Comparison of ENCODE assay signal across 10 cellular contexts in the genomic region with DNA sequence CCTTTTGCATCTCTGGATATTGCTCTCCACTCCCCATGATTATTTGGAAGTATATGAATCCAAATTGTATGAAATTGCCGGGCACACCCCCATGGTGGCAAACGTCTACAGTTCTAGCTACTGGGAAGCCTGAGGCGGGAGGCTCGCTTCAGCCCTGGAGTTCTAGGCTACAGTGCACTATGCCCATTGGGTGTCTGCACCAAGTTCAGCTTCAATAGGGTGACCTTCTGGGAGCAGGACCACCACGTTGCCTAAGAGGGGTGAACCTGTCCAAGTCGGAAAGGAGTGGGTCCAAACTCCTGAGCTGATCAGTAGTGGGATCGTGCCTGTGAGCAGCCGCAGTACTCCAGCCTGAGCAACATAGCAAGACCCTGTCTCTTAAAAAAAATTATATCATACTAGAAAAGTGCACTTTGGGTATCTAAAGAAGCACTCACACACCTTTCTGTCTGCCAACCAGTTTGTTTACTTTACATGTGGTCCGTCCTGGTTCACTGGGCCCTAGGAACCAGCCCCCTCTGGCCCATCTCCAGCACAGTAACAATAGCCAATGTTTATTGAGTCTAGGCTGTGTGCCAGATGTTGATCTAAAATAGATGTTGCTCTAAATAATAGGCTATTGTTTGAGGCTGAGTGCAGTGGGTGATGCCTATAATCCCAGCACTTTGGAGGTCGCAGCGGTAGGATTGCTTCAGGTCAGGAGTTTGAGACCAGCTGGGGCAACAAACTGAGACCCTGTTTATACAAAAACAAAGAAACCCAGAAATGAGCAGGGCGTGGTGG. TPM values are rescaled to one million over a fixed set of nuclear protein-coding genes. Genes with fewer than 3 reads are reported as not detected.
DNase-seq lines count a peak whose midpoint lies in the region; ATAC-seq and TF ChIP-seq lines count a peak whose summit lies in the region.
"Had no signal": no experiment of that assay in that cellular context is flagged by ENCODE, and none has a peak within 500 bp of the region (broad histone marks: within the 10 kb centered on the region; RNA-seq: fewer than 3 reads in every experiment).

No MANE protein-coding gene starts in this region.

- no peaks in the 10 kb centered on the region for H3K9me3 ChIP-seq in body of pancreas

- H3K36me3 ChIP-seq in body of pancreas (replicated peaks in 1 of 2; ENCODE audit: insufficient read depth in 1 of 2, low read depth in 2 of 2): no peaks in the 10 kb centered on the region

- peak overlapping the region in 3 of 4 donors; percentile 6 to 44 (median 30) for H3K27ac ChIP-seq in body of pancreas

- ATAC-seq in body of pancreas (peak; percentile 76), left lobe of liver (peak; percentile 41), GM19035 (IDR thresholded peaks at IDR 0.05; ENCODE audit: unreplicated experiment) (no peak), HG03378 (IDR thresholded peaks at IDR 0.05; ENCODE audit: unreplicated experiment) (no peak)
- ATAC-seq: stimulated activated naive CD8-positive, alpha-beta T cell treated with anti-CD3 and anti-CD28 coated beads, Interleukin-15, Interleukin-2, amounts not matched to agents 100 U/mL and 50 U/mL, for 24 hours had no signal

- peaks cover 13% of the 10 kb centered on the region for H3K4me1 ChIP-seq in body of pancreas

- H3K27me3 ChIP-seq in body of pancreas: no peaks in the 10 kb centered on the region

- TF ChIP-seq CTCF in body of pancreas (IDR thresholded peaks at IDR 0.05): no peak

- DNase-seq in COLO668 (lab: John Stamatoyannopoulos, UW; ENCODE audit: unreplicated experiment) (peak; percentile 88), NCI-H2029 treated with DMSO at 0.1 percent for 48 hours (lab: John Stamatoyannopoulos, UW) (peak; percentile 99), body of pancreas (peak; percentile 64 to 83 (median 81)), left lobe of liver (ENCODE audit: low spot score) (peak; percentile 52), NK-92 (lab: John Stamatoyannopoulos, UW; ENCODE audit: unreplicated experiment) (no peak)
- no peak for DNase-seq in activated CD4-positive, alpha-beta T cell treated with anti-CD3 and anti-CD28 coated beads for 48 hours
- DNase-seq: MM.1S; stimulated activated naive CD8-positive, alpha-beta T cell treated with anti-CD3 and anti-CD28 coated beads, Interleukin-15, Interleukin-2, amounts not matched to agents 100 U/mL and 50 U/mL, for 24 hours had no signal

- 48 to 63% methylated on average over 11 to 12 of the region's 12 CpGs for WGBS in body of pancreas, 2 donors

- no peak for TF ChIP-seq POLR2A in body of pancreas (IDR thresholded peaks at IDR 0.05)

- no peak overlapping the region for H3K4me3 ChIP-seq in body of pancreas

- intact Hi-C loops in body of pancreas (cut with DNase I): no loop called here

RNA-seq across cellular contexts. Expression of gene KAT5, which starts 16.4 kb away (rescaled TPM):
- 10 to 100 TPM; 38.9 to 45.5 TPM for total RNA-seq in body of pancreas
- 19.4 TPM for total RNA-seq in left lobe of liver

RNA-seq across cellular contexts. Expression of gene RNASEH2C, which starts 24.9 kb away (rescaled TPM):
- 100 to 1,000 TPM in 1 of 2 donors, 10 to 100 TPM in 1; 45.4 to 112 TPM for total RNA-seq in body of pancreas
- total RNA-seq in left lobe of liver: 24.2 TPM

RNA-seq across cellular contexts. Expression of gene RELA, which starts 32.9 kb away (rescaled TPM):
- 10 to 100 TPM; 27.5 to 45.8 TPM for total RNA-seq in body of pancreas
- total RNA-seq in left lobe of liver: 34.3 TPM

RNA-seq across cellular contexts. Expression of gene SIPA1, which starts 57.7 kb away (rescaled TPM):
- 10 to 100 TPM; 23.6 to 29.3 TPM for total RNA-seq in body of pancreas
- 29.5 TPM for total RNA-seq in left lobe of liver

Comparison
In these comparisons a context has a peak if more than half of its experiments do, and no peak if none do; other contexts are left out.
1. DNase-seq: peak in COLO668 (single experiment), NCI-H2029 treated with DMSO at 0.1 percent for 48 hours (single experiment), body of pancreas (4 of 4) and left lobe of liver (single experiment); none in activated CD4-positive, alpha-beta T cell treated with anti-CD3 and anti-CD28 coated beads for 48 hours (single experiment) and NK-92 (single experiment).
2. ATAC-seq: peak in body of pancreas (single experiment) and left lobe of liver (single experiment); none in GM19035 (single experiment) and HG03378 (single experiment).